ENCODE assay signal across 8 cellular contexts in the genomic region with DNA sequence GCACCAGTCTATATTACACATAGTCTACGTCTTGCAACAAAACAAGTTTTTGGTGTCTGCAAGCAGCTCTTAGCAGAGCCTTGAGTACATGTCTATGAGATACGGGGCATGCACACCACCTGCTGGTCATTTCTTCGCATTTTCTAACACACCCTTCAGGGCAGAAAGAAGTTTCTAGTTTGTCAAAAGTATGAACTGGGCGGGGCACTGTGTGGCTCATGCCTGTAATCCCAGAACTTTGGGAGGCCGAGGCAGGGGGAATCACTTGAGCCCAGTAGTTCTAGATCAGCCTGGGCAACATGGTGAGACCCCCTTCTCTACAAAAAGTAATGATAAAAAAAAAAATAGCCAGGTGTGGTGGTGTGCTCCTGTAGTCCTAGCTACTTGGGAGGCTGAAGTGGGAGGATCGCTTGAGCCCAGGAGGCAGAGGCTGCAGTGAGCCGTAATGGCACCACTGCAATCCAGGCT.
DNase-seq lines count a peak whose midpoint lies in the region; ATAC-seq and TF ChIP-seq lines count a peak whose summit lies in the region.

No MANE protein-coding gene starts in this region.

- H3K27me3 ChIP-seq in neuronal stem cell (ENCODE audit: control insufficient read depth in 3 of 3, insufficient read depth in 3 of 3, low read depth in 1 of 3, low read length in 3 of 3), result no peaks in the 10 kb centered on the region

- TF ChIP-seq CTCF in fibroblast of pulmonary artery (IDR thresholded peaks at IDR 0.05; ENCODE audit: low read length, missing control alignments), result peak; percentile 76

- H2BK12ac ChIP-seq in neuronal stem cell (ENCODE audit: low read length), result no peak overlapping the region

- H4K8ac ChIP-seq in neuronal stem cell (ENCODE audit: low read depth, low read length), result no peak overlapping the region

- H3K18ac ChIP-seq in neuronal stem cell (ENCODE audit: low read length), result no peak overlapping the region

- H3K27ac Mint-ChIP-seq in activated T-cell treated with anti-CD3 and anti-CD28 coated beads, Interleukin-2, amount 50 U/mL, for 72 hours, result no peak overlapping the region

- peaks cover 35% of the 10 kb centered on the region for H3K27me3 Mint-ChIP-seq in activated T-cell treated with anti-CD3 and anti-CD28 coated beads, Interleukin-2, amount 50 U/mL, for 72 hours (ENCODE audit: low read depth)

- no peak overlapping the region for H2AFZ ChIP-seq in neuronal stem cell (ENCODE audit: low read length)

- no CpG with 5 or more reads among the region's 7 CpGs for WGBS in neuronal stem cell (ENCODE audit: extremely low coverage in 2 of 2, insufficient read length in 2 of 2, insufficient replicate concordance in 1 of 2), 2 donors

- peak; percentile 35 for DNase-seq in COLO668 (lab: John Stamatoyannopoulos, UW; ENCODE audit: unreplicated experiment)
- DNase-seq in RKO (ENCODE audit: low spot score), result peak; percentile 87
- DNase-seq in activated T-cell treated with anti-CD3 and anti-CD28 coated beads, Interleukin-2, amount 50 U/mL, for 72 hours, result peak; percentile 75 to 78
- peak; percentile 93 for DNase-seq in fibroblast of pulmonary artery (ENCODE audit: low read depth)
- DNase-seq in neuronal stem cell (ENCODE audit: low spot score), result peak; percentile 33
- DNase-seq in superior temporal gyrus (ENCODE audit: extremely low spot score), result peak; percentile 81

- H3K27ac ChIP-seq in neuronal stem cell (replicated peaks; ENCODE audit: low read length), result no peak overlapping the region

- H3K4me2 ChIP-seq in neuronal stem cell (ENCODE audit: insufficient read depth, low read length, poor library complexity, severe bottlenecking), result no peak overlapping the region

- no peak overlapping the region for H3K14ac ChIP-seq in neuronal stem cell (ENCODE audit: low read length)

- H3K36me3 ChIP-seq in neuronal stem cell (replicated peaks in 1 of 2; ENCODE audit: control insufficient read depth in 2 of 2, insufficient read depth in 2 of 2, low read length in 2 of 2), result no peaks in the 10 kb centered on the region

- H3K4me1 Mint-ChIP-seq in activated T-cell treated with anti-CD3 and anti-CD28 coated beads, Interleukin-2, amount 50 U/mL, for 72 hours (ENCODE audit: low read depth), result peaks cover 55% of the 10 kb centered on the region

- no peak overlapping the region for H3K4me3 ChIP-seq in fibroblast of pulmonary artery (replicated peaks; ENCODE audit: low read depth, low read length)
- no peak overlapping the region for H3K4me3 ChIP-seq in neuronal stem cell (ENCODE audit: low read length in 2 of 2)

- peak; percentile 91 for ATAC-seq in GM19438 (IDR thresholded peaks at IDR 0.05; ENCODE audit: low read depth, unreplicated experiment)
- ATAC-seq in HG03520 (IDR thresholded peaks at IDR 0.05; ENCODE audit: unreplicated experiment), result peak; percentile 93
- ATAC-seq in activated T-cell treated with anti-CD3 and anti-CD28 coated beads, Interleukin-2, amount 50 U/mL, for 72 hours (replicated peaks in 1 of 2), result peak; percentile 90 to 93

- no peak overlapping the region for H4K91ac ChIP-seq in neuronal stem cell (ENCODE audit: low read depth, low read length, poor library complexity)

- no peaks in the 10 kb centered on the region for H3K9me3 Mint-ChIP-seq in activated T-cell treated with anti-CD3 and anti-CD28 coated beads, Interleukin-2, amount 50 U/mL, for 72 hours

- no peaks in the 10 kb centered on the region for H3K9me3 ChIP-seq in neuronal stem cell (replicated peaks in 1 of 2; ENCODE audit: control insufficient read depth in 2 of 2, insufficient read depth in 1 of 2, low read depth in 1 of 2, low read length in 2 of 2)

- H2BK15ac ChIP-seq in neuronal stem cell (ENCODE audit: low read length), result no peak overlapping the region

- H2AK5ac ChIP-seq in neuronal stem cell (ENCODE audit: low read depth, low read length), result no peak overlapping the region

- no peaks in the 10 kb centered on the region for H3K4me1 ChIP-seq in neuronal stem cell (ENCODE audit: control insufficient read depth in 2 of 2, insufficient read depth in 1 of 2, low read depth in 1 of 2, low read length in 2 of 2)

- H3K4ac ChIP-seq in neuronal stem cell (ENCODE audit: low read length), result no peak overlapping the region

- H3K79me1 ChIP-seq in neuronal stem cell (ENCODE audit: low read depth, low read length), result no peaks in the 10 kb centered on the region

- no peak overlapping the region for H3K23ac ChIP-seq in neuronal stem cell (ENCODE audit: low read depth, low read length, poor library complexity)

- no peak overlapping the region for H3K9ac ChIP-seq in neuronal stem cell (ENCODE audit: low read depth, low read length, poor library complexity)

- H3K36me3 Mint-ChIP-seq in activated T-cell treated with anti-CD3 and anti-CD28 coated beads, Interleukin-2, amount 50 U/mL, for 72 hours (ENCODE audit: insufficient read depth in 2 of 2), result no peaks in the 10 kb centered on the region

- no peak overlapping the region for H3K4me3 Mint-ChIP-seq in activated T-cell treated with anti-CD3 and anti-CD28 coated beads, Interleukin-2, amount 50 U/mL, for 72 hours

- H2BK5ac ChIP-seq in neuronal stem cell (ENCODE audit: low read length), result no peak overlapping the region

- no peak overlapping the region for H2BK120ac ChIP-seq in neuronal stem cell (ENCODE audit: low read depth, low read length)

Comparison
In these comparisons a context has a peak if more than half of its experiments do, and no peak if none do; other contexts are left out.
1. DNase-seq: peak in every context shown above with its lines; median percentile 93 in fibroblast of pulmonary artery; 87 in RKO; 81 in superior temporal gyrus; 76 in activated T-cell treated with anti-CD3 and anti-CD28 coated beads, Interleukin-2, amount 50 U/mL, for 72 hours; 35 in COLO668; 33 in neuronal stem cell.